Comparison of ENCODE assay signal across 10 cellular contexts in genomic region chr1:155242805-155243358, GRCh38. TPM values are rescaled to one million over a fixed set of nuclear protein-coding genes. Genes with fewer than 3 reads are reported as not detected.
A peak's percentile ranks its signal among the peaks of the same experiment; 100 is the strongest.
DNase-seq lines count a peak whose midpoint lies in the region; ATAC-seq and TF ChIP-seq lines count a peak whose summit lies in the region.
"Had no signal": no experiment of that assay in that cellular context is flagged by ENCODE, and none has a peak within 500 bp of the region (broad histone marks: within the 10 kb centered on the region; RNA-seq: fewer than 3 reads in every experiment).

No MANE protein-coding gene starts in this region.

- TF ChIP-seq CTCF in thoracic aorta (IDR thresholded peaks at IDR 0.05) = no peak

- peaks cover 46% of the 10 kb centered on the region for H3K4me1 Mint-ChIP-seq in activated T-cell treated with anti-CD3 and anti-CD28 coated beads, Interleukin-2, amount 50 U/mL, for 4 hours (ENCODE audit: low read depth)
- peaks cover 45% of the 10 kb centered on the region for H3K4me1 Mint-ChIP-seq in activated naive CD8-positive, alpha-beta T cell (ENCODE audit: low read depth)

- H3K4me1 ChIP-seq in thoracic aorta (ENCODE audit: control insufficient read depth in 1 of 2, low read depth in 2 of 2) = peaks cover 16 to 37% of the 10 kb centered on the region in 2 donors
- H3K4me1 ChIP-seq: prostate gland had no signal

- no peak for ATAC-seq in activated T-cell treated with anti-CD3 and anti-CD28 coated beads, Interleukin-2, amount 50 U/mL, for 4 hours
- no peak for ATAC-seq in thoracic aorta (ENCODE audit: insufficient number of reproducible peaks, low FRiP score, low read depth)
- ATAC-seq in GM19455 (IDR thresholded peaks at IDR 0.05; ENCODE audit: unreplicated experiment) = no peak

- H3K36me3 ChIP-seq in thoracic aorta = peaks cover 4% of the 10 kb centered on the region
- H3K36me3 ChIP-seq: prostate gland had no signal

- H3K27ac ChIP-seq in layer of hippocampus (ENCODE audit: low read depth, low read length) (peak overlapping the region; percentile 96), thoracic aorta (peak overlapping the region; percentile 87 to 94)

- DNase-seq in activated T-cell treated with anti-CD3 and anti-CD28 coated beads, Interleukin-2, amount 50 U/mL, for 4 hours = no peak
- DNase-seq in activated T-cell treated with anti-CD3 and anti-CD28 coated beads, Interleukin-2, amount 50 U/mL, for 1 hour = no peak
- DNase-seq in thoracic aorta (ENCODE audit: low spot score) (no peak), amniotic stem cell (lab: John Stamatoyannopoulos, UW) (no peak), germinal center (ENCODE audit: low spot score) (no peak)
- DNase-seq: GOT3 had no signal

- H3K4me3 Mint-ChIP-seq in activated T-cell treated with anti-CD3 and anti-CD28 coated beads, Interleukin-2, amount 50 U/mL, for 4 hours = peak overlapping the region; percentile 90
- H3K4me3 Mint-ChIP-seq in activated naive CD8-positive, alpha-beta T cell = peak overlapping the region; percentile 80

- peaks cover 2% of the 10 kb centered on the region for H3K27me3 Mint-ChIP-seq in activated T-cell treated with anti-CD3 and anti-CD28 coated beads, Interleukin-2, amount 50 U/mL, for 4 hours (ENCODE audit: low read depth)
- H3K27me3 Mint-ChIP-seq in activated naive CD8-positive, alpha-beta T cell = no peaks in the 10 kb centered on the region

- H3K27me3 ChIP-seq in layer of hippocampus (ENCODE audit: control insufficient read depth, insufficient read depth, low read length) (no peaks in the 10 kb centered on the region), thoracic aorta (replicated peaks; ENCODE audit: insufficient read depth) (no peaks in the 10 kb centered on the region)

- no peaks in the 10 kb centered on the region for H3K9me3 Mint-ChIP-seq in activated T-cell treated with anti-CD3 and anti-CD28 coated beads, Interleukin-2, amount 50 U/mL, for 4 hours
- H3K9me3 Mint-ChIP-seq in activated naive CD8-positive, alpha-beta T cell (ENCODE audit: low read depth) = no peaks in the 10 kb centered on the region

- no peaks in the 10 kb centered on the region for H3K9me3 ChIP-seq in thoracic aorta
- H3K9me3 ChIP-seq: prostate gland had no signal

- peaks cover 3% of the 10 kb centered on the region for H3K36me3 Mint-ChIP-seq in activated T-cell treated with anti-CD3 and anti-CD28 coated beads, Interleukin-2, amount 50 U/mL, for 4 hours (ENCODE audit: insufficient read depth)
- no peaks in the 10 kb centered on the region for H3K36me3 Mint-ChIP-seq in activated naive CD8-positive, alpha-beta T cell

- peak overlapping the region; percentile 89 for H3K27ac Mint-ChIP-seq in activated naive CD8-positive, alpha-beta T cell

- H3K4me3 ChIP-seq in thoracic aorta = peak overlapping the region; percentile 85

RNA-seq across cellular contexts. Expression of gene ENTREP3, which starts 12.4 kb away (rescaled TPM):
- total RNA-seq in activated T-cell treated with anti-CD3 and anti-CD28 coated beads, Interleukin-2, amount 50 U/mL, for 4 hours = 10 to 100 TPM; 31.7 to 41.3 (median 39.8) TPM
- 10 to 100 TPM; 14.7 to 16.1 TPM for total RNA-seq in thoracic aorta

RNA-seq across cellular contexts. Expression of gene SCAMP3, which starts 19.3 kb away (rescaled TPM):
- total RNA-seq in activated T-cell treated with anti-CD3 and anti-CD28 coated beads, Interleukin-2, amount 50 U/mL, for 4 hours = 100 to 1,000 TPM; 193 to 214 (median 208) TPM
- total RNA-seq in thoracic aorta = 10 to 100 TPM; 32.5 to 50.2 TPM

RNA-seq across cellular contexts. Expression of gene CLK2, which starts 30.4 kb away (rescaled TPM):
- 10 to 100 TPM; 64.2 to 68.4 (median 66.3) TPM for total RNA-seq in activated T-cell treated with anti-CD3 and anti-CD28 coated beads, Interleukin-2, amount 50 U/mL, for 4 hours
- total RNA-seq in thoracic aorta = 10 to 100 TPM; 26.9 to 50.7 TPM

RNA-seq across cellular contexts. Expression of gene HCN3, which starts 34.4 kb away (rescaled TPM):
- 1 to 10 TPM; 1.1 to 1.3 (median 1.3) TPM for total RNA-seq in activated T-cell treated with anti-CD3 and anti-CD28 coated beads, Interleukin-2, amount 50 U/mL, for 4 hours
- total RNA-seq in thoracic aorta = 1 to 10 TPM in 1 of 2 donors, under 1 TPM in 1; 0.92 to 1.9 TPM

RNA-seq across cellular contexts. Expression of gene MTX1, which starts 34.4 kb away (rescaled TPM):
- 10 to 100 TPM; 77.4 to 88.6 (median 77.7) TPM for total RNA-seq in activated T-cell treated with anti-CD3 and anti-CD28 coated beads, Interleukin-2, amount 50 U/mL, for 4 hours
- 10 to 100 TPM; 21.7 to 22.9 TPM for total RNA-seq in thoracic aorta
